Comparison of ENCODE assay signal across 8 cellular contexts in genomic region chr19:46351241-46352041, GRCh38. TPM values are rescaled to one million over a fixed set of nuclear protein-coding genes. Genes with fewer than 3 reads are reported as not detected.
A peak's percentile ranks its signal among the peaks of the same experiment; 100 is the strongest.
DNase-seq lines count a peak whose midpoint lies in the region; ATAC-seq lines count a peak whose summit lies in the region.

No MANE protein-coding gene starts in this region.

- H3K36me3 Mint-ChIP-seq in CD4-positive, CD25-positive, alpha-beta regulatory T cell: peaks cover 15% of the 10 kb centered on the region
- H3K36me3 Mint-ChIP-seq in activated T-helper 2 cell treated with anti-CD3 and anti-CD28 coated beads, Interferon-gamma antibody, Interleukin-2, Interleukin-4, amounts not matched to agents 10 μg/mL and 5 μg/mL and 100 μg/mL, durations not matched to agents 14 hours and 24 hours and 36 hours (ENCODE audit: low read depth): peaks cover 71% of the 10 kb centered on the region

- H3K4me3 ChIP-seq in CD4-positive, CD25-positive, alpha-beta regulatory T cell (ENCODE audit: low read depth, low read length): peak overlapping the region; percentile 47
- H3K4me3 ChIP-seq in HUES6 (ENCODE audit: low read depth, low read length): no peak overlapping the region

- peak overlapping the region; percentile 2 to 82 (median 77) for H3K4me3 Mint-ChIP-seq in CD4-positive, CD25-positive, alpha-beta regulatory T cell
- peak overlapping the region; percentile 89 for H3K4me3 Mint-ChIP-seq in activated T-helper 2 cell treated with anti-CD3 and anti-CD28 coated beads, Interferon-gamma antibody, Interleukin-2, Interleukin-4, amounts not matched to agents 10 μg/mL and 5 μg/mL and 100 μg/mL, durations not matched to agents 14 hours and 24 hours and 36 hours (ENCODE audit: low read depth)

- ATAC-seq in CD4-positive, CD25-positive, alpha-beta regulatory T cell (ENCODE audit: low read depth in 2 of 2): peak; percentile 31 to 33
- ATAC-seq in left ventricle myocardium superior (no peak), HG02798 (IDR thresholded peaks at IDR 0.05; ENCODE audit: poor library complexity, unreplicated experiment) (no peak)

- intact Hi-C loops in activated T-helper 2 cell treated with anti-CD3 and anti-CD28 coated beads, Interferon-gamma antibody, Interleukin-2, Interleukin-4, amounts not matched to agents 10 μg/mL and 5 μg/mL and 100 μg/mL, durations not matched to agents 14 hours and 24 hours and 36 hours (cut with micrococcal nuclease): no loop called here
- intact Hi-C loops in left ventricle myocardium superior (cut with micrococcal nuclease): no loop called here

- peaks cover 11 to 70% (median 43%) of the 10 kb centered on the region in 4 donors for H3K4me1 Mint-ChIP-seq in CD4-positive, CD25-positive, alpha-beta regulatory T cell
- H3K4me1 Mint-ChIP-seq in activated T-helper 2 cell treated with anti-CD3 and anti-CD28 coated beads, Interferon-gamma antibody, Interleukin-2, Interleukin-4, amounts not matched to agents 10 μg/mL and 5 μg/mL and 100 μg/mL, durations not matched to agents 14 hours and 24 hours and 36 hours (ENCODE audit: low read depth): peaks cover 55% of the 10 kb centered on the region

- peaks cover 47% of the 10 kb centered on the region for H3K4me1 ChIP-seq in CD4-positive, CD25-positive, alpha-beta regulatory T cell (ENCODE audit: control insufficient read depth, insufficient read depth, low read length, poor library complexity, severe bottlenecking)
- H3K4me1 ChIP-seq in HUES6 (ENCODE audit: control insufficient read depth, insufficient read depth, low read length): peaks cover 39% of the 10 kb centered on the region

- no peaks in the 10 kb centered on the region for H3K27me3 ChIP-seq in CD4-positive, CD25-positive, alpha-beta regulatory T cell (ENCODE audit: control insufficient read depth, insufficient read depth, low read length)
- no peaks in the 10 kb centered on the region for H3K27me3 ChIP-seq in HUES6 (ENCODE audit: control insufficient read depth, insufficient read depth, low read length)

- peak in 2 of 3 donors; percentile 10 to 76 for DNase-seq in CD4-positive, CD25-positive, alpha-beta regulatory T cell
- no peak for DNase-seq in activated T-helper 2 cell treated with anti-CD3 and anti-CD28 coated beads, Interferon-gamma antibody, Interleukin-2, Interleukin-4, amounts not matched to agents 10 μg/mL and 5 μg/mL and 100 μg/mL, durations not matched to agents 14 hours and 24 hours and 36 hours (ENCODE audit: low spot score)
- DNase-seq in left ventricle myocardium superior: peak; percentile 65
- DNase-seq in substantia nigra (lab: John Stamatoyannopoulos, UW): peak in 5 of 49 donors; percentile 6 to 62 (median 10)
- DNase-seq in OCI-M2 (lab: John Stamatoyannopoulos, UW; ENCODE audit: unreplicated experiment): no peak
- no peak for DNase-seq in COR-L47 (lab: John Stamatoyannopoulos, UW)

- no peaks in the 10 kb centered on the region for H3K9me3 Mint-ChIP-seq in CD4-positive, CD25-positive, alpha-beta regulatory T cell
- no peaks in the 10 kb centered on the region for H3K9me3 Mint-ChIP-seq in activated T-helper 2 cell treated with anti-CD3 and anti-CD28 coated beads, Interferon-gamma antibody, Interleukin-2, Interleukin-4, amounts not matched to agents 10 μg/mL and 5 μg/mL and 100 μg/mL, durations not matched to agents 14 hours and 24 hours and 36 hours

- peaks cover 21% of the 10 kb centered on the region for H3K36me3 ChIP-seq in CD4-positive, CD25-positive, alpha-beta regulatory T cell (ENCODE audit: control insufficient read depth, insufficient read depth, low read length)
- peaks cover 49% of the 10 kb centered on the region for H3K36me3 ChIP-seq in HUES6 (ENCODE audit: control insufficient read depth, insufficient read depth, low read length)

- H3K27me3 Mint-ChIP-seq in CD4-positive, CD25-positive, alpha-beta regulatory T cell: peaks cover 3% of the 10 kb centered on the region
- no peaks in the 10 kb centered on the region for H3K27me3 Mint-ChIP-seq in activated T-helper 2 cell treated with anti-CD3 and anti-CD28 coated beads, Interferon-gamma antibody, Interleukin-2, Interleukin-4, amounts not matched to agents 10 μg/mL and 5 μg/mL and 100 μg/mL, durations not matched to agents 14 hours and 24 hours and 36 hours (ENCODE audit: low read depth)

- H3K27ac ChIP-seq in CD4-positive, CD25-positive, alpha-beta regulatory T cell (ENCODE audit: insufficient read depth, low read length, poor library complexity, severe bottlenecking): peak overlapping the region; percentile 76
- H3K27ac ChIP-seq in HUES6 (ENCODE audit: low read depth, low read length) (no peak overlapping the region), substantia nigra (ENCODE audit: low read depth, low read length, poor library complexity, severe bottlenecking) (peak overlapping the region; percentile 26)

- no peaks in the 10 kb centered on the region for H3K9me3 ChIP-seq in CD4-positive, CD25-positive, alpha-beta regulatory T cell (ENCODE audit: control insufficient read depth in 2 of 2, low read length in 2 of 2)
- no peaks in the 10 kb centered on the region for H3K9me3 ChIP-seq in HUES6 (ENCODE audit: control insufficient read depth, insufficient read depth, low read depth, low read length)

- peak overlapping the region; percentile 3 for H3K9ac ChIP-seq in HUES6 (ENCODE audit: low read length)

- H3K27ac Mint-ChIP-seq in CD4-positive, CD25-positive, alpha-beta regulatory T cell: peak overlapping the region; percentile 39 to 97 (median 93)
- H3K27ac Mint-ChIP-seq in activated T-helper 2 cell treated with anti-CD3 and anti-CD28 coated beads, Interferon-gamma antibody, Interleukin-2, Interleukin-4, amounts not matched to agents 10 μg/mL and 5 μg/mL and 100 μg/mL, durations not matched to agents 14 hours and 24 hours and 36 hours: peak overlapping the region; percentile 95

RNA-seq across cellular contexts. Expression of gene PPP5C, which starts 4.6 kb away (rescaled TPM):
- 34.6 TPM for total RNA-seq in CD4-positive, CD25-positive, alpha-beta regulatory T cell
- polyA plus RNA-seq in CD4-positive, CD25-positive, alpha-beta regulatory T cell: 10 to 100 TPM; 16.2 to 24.8 (median 18.8) TPM
- total RNA-seq in activated T-helper 2 cell treated with anti-CD3 and anti-CD28 coated beads, Interferon-gamma antibody, Interleukin-2, Interleukin-4, amounts not matched to agents 10 μg/mL and 5 μg/mL and 100 μg/mL, durations not matched to agents 14 hours and 24 hours and 36 hours: 136 TPM in 2 replicates
- total RNA-seq in left ventricle myocardium superior: 72.5 TPM

RNA-seq across cellular contexts. Expression of gene HIF3A, which starts 54.6 kb away (rescaled TPM):
- total RNA-seq in CD4-positive, CD25-positive, alpha-beta regulatory T cell: not detected
- not detected for polyA plus RNA-seq in CD4-positive, CD25-positive, alpha-beta regulatory T cell
- not detected in 2 replicates for total RNA-seq in activated T-helper 2 cell treated with anti-CD3 and anti-CD28 coated beads, Interferon-gamma antibody, Interleukin-2, Interleukin-4, amounts not matched to agents 10 μg/mL and 5 μg/mL and 100 μg/mL, durations not matched to agents 14 hours and 24 hours and 36 hours
- 81.4 TPM for total RNA-seq in left ventricle myocardium superior

Comparison
In these comparisons a context has a peak if more than half of its experiments do, and no peak if none do; other contexts are left out.
1. ATAC-seq: peak in CD4-positive, CD25-positive, alpha-beta regulatory T cell (2 of 2); none in left ventricle myocardium superior (single experiment) and HG02798 (single experiment).
2. DNase-seq: peak in CD4-positive, CD25-positive, alpha-beta regulatory T cell (2 of 3) and left ventricle myocardium superior (single experiment); none in activated T-helper 2 cell treated with anti-CD3 and anti-CD28 coated beads, Interferon-gamma antibody, Interleukin-2, Interleukin-4, amounts not matched to agents 10 μg/mL and 5 μg/mL and 100 μg/mL, durations not matched to agents 14 hours and 24 hours and 36 hours (single experiment), OCI-M2 (single experiment) and COR-L47 (single experiment).
3. RNA of gene HIF3A, which starts 54.6 kb away (total RNA-seq): 81.4 TPM in left ventricle myocardium superior (single experiment); not detected in CD4-positive, CD25-positive, alpha-beta regulatory T cell (single experiment) and not detected in activated T-helper 2 cell treated with anti-CD3 and anti-CD28 coated beads, Interferon-gamma antibody, Interleukin-2, Interleukin-4, amounts not matched to agents 10 μg/mL and 5 μg/mL and 100 μg/mL, durations not matched to agents 14 hours and 24 hours and 36 hours; every median in the first group is over 10 times any median in the second.